8 cellular contexts compared by ENCODE assay signal in genomic region chr7:87059525-87060287, GRCh38. TPM values are rescaled to one million over a fixed set of nuclear protein-coding genes. Genes with fewer than 3 reads are reported as not detected.
DNase-seq lines count a peak whose midpoint lies in the region; ATAC-seq and TF ChIP-seq lines count a peak whose summit lies in the region.

A gene with protein sequence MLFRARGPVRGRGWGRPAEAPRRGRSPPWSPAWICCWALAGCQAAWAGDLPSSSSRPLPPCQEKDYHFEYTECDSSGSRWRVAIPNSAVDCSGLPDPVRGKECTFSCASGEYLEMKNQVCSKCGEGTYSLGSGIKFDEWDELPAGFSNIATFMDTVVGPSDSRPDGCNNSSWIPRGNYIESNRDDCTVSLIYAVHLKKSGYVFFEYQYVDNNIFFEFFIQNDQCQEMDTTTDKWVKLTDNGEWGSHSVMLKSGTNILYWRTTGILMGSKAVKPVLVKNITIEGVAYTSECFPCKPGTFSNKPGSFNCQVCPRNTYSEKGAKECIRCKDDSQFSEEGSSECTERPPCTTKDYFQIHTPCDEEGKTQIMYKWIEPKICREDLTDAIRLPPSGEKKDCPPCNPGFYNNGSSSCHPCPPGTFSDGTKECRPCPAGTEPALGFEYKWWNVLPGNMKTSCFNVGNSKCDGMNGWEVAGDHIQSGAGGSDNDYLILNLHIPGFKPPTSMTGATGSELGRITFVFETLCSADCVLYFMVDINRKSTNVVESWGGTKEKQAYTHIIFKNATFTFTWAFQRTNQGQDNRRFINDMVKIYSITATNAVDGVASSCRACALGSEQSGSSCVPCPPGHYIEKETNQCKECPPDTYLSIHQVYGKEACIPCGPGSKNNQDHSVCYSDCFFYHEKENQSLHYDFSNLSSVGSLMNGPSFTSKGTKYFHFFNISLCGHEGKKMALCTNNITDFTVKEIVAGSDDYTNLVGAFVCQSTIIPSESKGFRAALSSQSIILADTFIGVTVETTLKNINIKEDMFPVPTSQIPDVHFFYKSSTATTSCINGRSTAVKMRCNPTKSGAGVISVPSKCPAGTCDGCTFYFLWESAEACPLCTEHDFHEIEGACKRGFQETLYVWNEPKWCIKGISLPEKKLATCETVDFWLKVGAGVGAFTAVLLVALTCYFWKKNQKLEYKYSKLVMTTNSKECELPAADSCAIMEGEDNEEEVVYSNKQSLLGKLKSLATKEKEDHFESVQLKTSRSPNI (minus strand): TSS chr7:87059654. CDS start chr7:87059513, 141 bp downstream.

- peak within 1 kb of the TSS; percentile 96 for H3K4me2 ChIP-seq in fibroblast of lung (ENCODE audit: extremely low read depth, insufficient read depth, low read length)

- H3K27ac ChIP-seq in HUES48 (ENCODE audit: low read depth, low read length), result peak within 1 kb of the TSS; percentile 47
- H3K27ac ChIP-seq in fibroblast of lung (ENCODE audit: insufficient read depth, low read length), result no peak within 1 kb of the TSS

- H2AFZ ChIP-seq in fibroblast of lung (ENCODE audit: low read length), result peak within 1 kb of the TSS; percentile 76

- ATAC-seq in GM21390 (IDR thresholded peaks at IDR 0.05; ENCODE audit: unreplicated experiment) (peak; percentile 97), naive B cell (ENCODE audit: low read depth in 2 of 2) (peak; percentile 88 to 89)
- ATAC-seq in activated T-cell treated with anti-CD3 and anti-CD28 coated beads, Interleukin-2, amount 50 U/mL, for 72 hours (replicated peaks in 1 of 2), result peak; percentile 94
- ATAC-seq in stimulated activated naive B cell treated with anti-CD40 and anti-IgM and Interleukin-4, amounts not matched to agents 10 μg/mL and 1 μg/mL and 100 μg/mL, for 72 hours (replicated peaks), result peak; percentile 93

- peak within 1 kb of the TSS; percentile 21 for H3K27ac Mint-ChIP-seq in activated T-cell treated with anti-CD3 and anti-CD28 coated beads, Interleukin-2, amount 50 U/mL, for 72 hours
- H3K27ac Mint-ChIP-seq in naive B cell, result peak within 1 kb of the TSS; percentile 24 to 93 (median 64)
- peak within 1 kb of the TSS; percentile 90 for H3K27ac Mint-ChIP-seq in stimulated activated naive B cell treated with anti-CD40 and anti-IgM and Interleukin-4, amounts not matched to agents 10 μg/mL and 1 μg/mL and 100 μg/mL, for 72 hours

- peaks cover 12% of the 10 kb centered on the region for H3K27me3 ChIP-seq in HUES48 (ENCODE audit: control insufficient read depth, insufficient read depth, low read length)
- no peaks in the 10 kb centered on the region for H3K27me3 ChIP-seq in fibroblast of lung (ENCODE audit: control insufficient read depth, insufficient read depth, low read length)

- no peaks in the 10 kb centered on the region for H4K20me1 ChIP-seq in fibroblast of lung (ENCODE audit: control insufficient read depth, extremely low read depth, insufficient read depth, low read length)

- H3K36me3 Mint-ChIP-seq in activated T-cell treated with anti-CD3 and anti-CD28 coated beads, Interleukin-2, amount 50 U/mL, for 72 hours (ENCODE audit: insufficient read depth in 2 of 2), result peaks cover 0 to 2% of the 10 kb centered on the region in 2 donors
- no peaks in the 10 kb centered on the region for H3K36me3 Mint-ChIP-seq in naive B cell
- no peaks in the 10 kb centered on the region for H3K36me3 Mint-ChIP-seq in stimulated activated naive B cell treated with anti-CD40 and anti-IgM and Interleukin-4, amounts not matched to agents 10 μg/mL and 1 μg/mL and 100 μg/mL, for 72 hours

- no peaks in the 10 kb centered on the region for H3K9me3 Mint-ChIP-seq in activated T-cell treated with anti-CD3 and anti-CD28 coated beads, Interleukin-2, amount 50 U/mL, for 72 hours
- no peaks in the 10 kb centered on the region for H3K9me3 Mint-ChIP-seq in naive B cell
- H3K9me3 Mint-ChIP-seq in stimulated activated naive B cell treated with anti-CD40 and anti-IgM and Interleukin-4, amounts not matched to agents 10 μg/mL and 1 μg/mL and 100 μg/mL, for 72 hours, result no peaks in the 10 kb centered on the region

- H3K9me3 ChIP-seq in HUES48 (ENCODE audit: control insufficient read depth, insufficient read depth, low read length), result no peaks in the 10 kb centered on the region
- H3K9me3 ChIP-seq in fibroblast of lung (ENCODE audit: control insufficient read depth, insufficient read depth, low read depth, low read length), result no peaks in the 10 kb centered on the region

- H3K4me1 ChIP-seq in HUES48 (ENCODE audit: control insufficient read depth, insufficient read depth, low read length), result peaks cover 13% of the 10 kb centered on the region; the same call in 1 of the 2 replicates
- H3K4me1 ChIP-seq in fibroblast of lung (ENCODE audit: control insufficient read depth, extremely low read depth, insufficient read depth, low read length), result no peaks in the 10 kb centered on the region

- H3K4me1 Mint-ChIP-seq in activated T-cell treated with anti-CD3 and anti-CD28 coated beads, Interleukin-2, amount 50 U/mL, for 72 hours (ENCODE audit: low read depth), result peaks cover 16% of the 10 kb centered on the region
- H3K4me1 Mint-ChIP-seq in naive B cell, result peaks cover 8 to 14% (median 13%) of the 10 kb centered on the region in 3 donors
- peaks cover 9 to 17% of the 10 kb centered on the region in 2 donors for H3K4me1 Mint-ChIP-seq in stimulated activated naive B cell treated with anti-CD40 and anti-IgM and Interleukin-4, amounts not matched to agents 10 μg/mL and 1 μg/mL and 100 μg/mL, for 72 hours

- peaks cover 9% of the 10 kb centered on the region for H3K27me3 Mint-ChIP-seq in activated T-cell treated with anti-CD3 and anti-CD28 coated beads, Interleukin-2, amount 50 U/mL, for 72 hours (ENCODE audit: low read depth)
- H3K27me3 Mint-ChIP-seq in naive B cell, result no peaks in the 10 kb centered on the region
- peaks cover 7% of the 10 kb centered on the region in 2 donors for H3K27me3 Mint-ChIP-seq in stimulated activated naive B cell treated with anti-CD40 and anti-IgM and Interleukin-4, amounts not matched to agents 10 μg/mL and 1 μg/mL and 100 μg/mL, for 72 hours

- peak within 1 kb of the TSS; percentile 82 to 85 for H3K4me3 Mint-ChIP-seq in activated T-cell treated with anti-CD3 and anti-CD28 coated beads, Interleukin-2, amount 50 U/mL, for 72 hours
- H3K4me3 Mint-ChIP-seq in naive B cell, result peak within 1 kb of the TSS; percentile 76 to 94 (median 86)
- peak within 1 kb of the TSS; percentile 84 to 89 for H3K4me3 Mint-ChIP-seq in stimulated activated naive B cell treated with anti-CD40 and anti-IgM and Interleukin-4, amounts not matched to agents 10 μg/mL and 1 μg/mL and 100 μg/mL, for 72 hours

- DNase-seq in DMS 273 (lab: John Stamatoyannopoulos, UW; ENCODE audit: unreplicated experiment), result peak; percentile 99
- DNase-seq in OCI-M1 (lab: John Stamatoyannopoulos, UW), result peak; percentile 94
- peak; percentile 88 for DNase-seq in activated T-cell treated with anti-CD3 and anti-CD28 coated beads, Interleukin-2, amount 50 U/mL, for 72 hours
- peak; percentile 12 to 46 for DNase-seq in fibroblast of lung (ENCODE audit: low read depth in 2 of 2)
- DNase-seq in naive B cell, result peak; percentile 88
- DNase-seq in stimulated activated naive B cell treated with anti-CD40 and anti-IgM and Interleukin-4, amounts not matched to agents 10 μg/mL and 1 μg/mL and 100 μg/mL, for 72 hours, result peak; percentile 81

- H3K4me3 ChIP-seq in HUES48 (ENCODE audit: low read depth, low read length) (peak within 1 kb of the TSS; percentile 96), fibroblast of lung (replicated peaks in 1 of 4; ENCODE audit: control extremely low read depth in 1 of 4, insufficient read depth in 1 of 4, low read depth in 3 of 4, low read length in 4 of 4) (peak within 1 kb of the TSS; percentile 52 to 59 (median 54))

- H3K36me3 ChIP-seq in HUES48 (ENCODE audit: control insufficient read depth, insufficient read depth, low read length) (no peaks in the 10 kb centered on the region), fibroblast of lung (ENCODE audit: control insufficient read depth, insufficient read depth, low read length) (no peaks in the 10 kb centered on the region)

- H3K79me2 ChIP-seq in fibroblast of lung (ENCODE audit: control insufficient read depth, insufficient read depth, low read length), result no peaks in the 10 kb centered on the region

- TF ChIP-seq CTCF in fibroblast of lung (conservative IDR thresholded peaks at IDR 0.05 in 1 of 2, IDR thresholded peaks at IDR 0.05 in 1 of 2; ENCODE audit: low read depth in 1 of 2, low read length in 2 of 2), result peak; percentile 7 to 14

- H3K9ac ChIP-seq in HUES48 (ENCODE audit: low read depth, low read length) (peak within 1 kb of the TSS; percentile 82), fibroblast of lung (ENCODE audit: insufficient read depth, low read length) (peak within 1 kb of the TSS; percentile 30)

RNA-seq across cellular contexts. Expression of the gene that starts here (rescaled TPM):
- 10 to 100 TPM in 1 of 2 donors, 1 to 10 TPM in 1; 9.3 to 16.8 TPM for total RNA-seq in activated T-cell treated with anti-CD3 and anti-CD28 coated beads, Interleukin-2, amount 50 U/mL, for 72 hours
- total RNA-seq in fibroblast of lung, result 5.6 and 5.9 TPM in 2 replicates
- polyA plus RNA-seq in fibroblast of lung (3.6 and 5.5 TPM in 2 replicates), naive B cell (ENCODE audit: low read depth in 6 of 6) (1 to 10 TPM in 5 of 6 donors, not detected in 1; 1.6 to 7.6 (median 5.8) TPM)
- 1.7 and 3.4 TPM in 2 replicates for polyA plus RNA-seq in fibroblast of lung (2012)
- polyA minus RNA-seq in fibroblast of lung (ENCODE audit: low replicate concordance), result 0.85 and 9.4 TPM in 2 replicates

Comparison
In these comparisons a context has a peak if more than half of its experiments do, and no peak if none do; other contexts are left out.
1. DNase-seq: peak in every context shown above with its lines; median percentile 99 in DMS 273; 94 in OCI-M1; 88 in activated T-cell treated with anti-CD3 and anti-CD28 coated beads, Interleukin-2, amount 50 U/mL, for 72 hours; 88 in naive B cell; 81 in stimulated activated naive B cell treated with anti-CD40 and anti-IgM and Interleukin-4, amounts not matched to agents 10 μg/mL and 1 μg/mL and 100 μg/mL, for 72 hours; 29 in fibroblast of lung.
2. H3K27ac Mint-ChIP-seq: peak in every context shown above with its lines; median percentile 90 in stimulated activated naive B cell treated with anti-CD40 and anti-IgM and Interleukin-4, amounts not matched to agents 10 μg/mL and 1 μg/mL and 100 μg/mL, for 72 hours; 64 in naive B cell; 21 in activated T-cell treated with anti-CD3 and anti-CD28 coated beads, Interleukin-2, amount 50 U/mL, for 72 hours.